11 cellular contexts compared by ENCODE assay signal in genomic region chr5:141778211-141778610, GRCh38.
DNase-seq lines count a peak whose midpoint lies in the region; ATAC-seq, FAIRE-seq and TF ChIP-seq lines count a peak whose summit lies in the region.
"Had no signal": no experiment of that assay in that cellular context is flagged by ENCODE, and none has a peak within 500 bp of the region (broad histone marks: within the 10 kb centered on the region; RNA-seq: fewer than 3 reads in every experiment).

No MANE protein-coding gene starts in this region.

- DNase-seq in ACHN (peak; percentile 87), H54 (ENCODE audit: insufficient read length, low spot score) (peak; percentile 98), adipocyte (ENCODE audit: low read depth) (peak; percentile 47), kidney (peak; percentile 82), ecto neural progenitor cell (ENCODE audit: low spot score) (no peak), NCI-H774 (lab: John Stamatoyannopoulos, UW) (no peak), upper lobe of right lung (no peak)
- DNase-seq in activated naive CD4-positive, alpha-beta T cell treated with Interleukin-2 at 50 U/mL for 16 hours = no peak
- DNase-seq: activated CD8-positive, alpha-beta memory T cell treated with anti-CD3 and anti-CD28 coated beads, Interleukin-2, amount 10 ng/mL, durations not matched to agents 7 days and 5 days; cerebellar nuclear complex; KBM-7 had no signal

- no peak for ATAC-seq in upper lobe of right lung
- ATAC-seq: activated CD8-positive, alpha-beta memory T cell treated with anti-CD3 and anti-CD28 coated beads, Interleukin-2, amount 10 ng/mL, durations not matched to agents 7 days and 5 days had no signal

- H3K9ac ChIP-seq in adipocyte (ENCODE audit: low read length) = no peak overlapping the region
- H3K9ac ChIP-seq in kidney (ENCODE audit: low read length in 2 of 2) = no peak overlapping the region

- intact Hi-C loops in kidney (cut with DNase I) (no loop called here), upper lobe of right lung (cut with DNase I) (no loop called here)

- peak; percentile 68 for FAIRE-seq in H54 (lab: Jason Lieb, UNC)
- no peak for FAIRE-seq in kidney (lab: Jason Lieb, UNC)

- H3K4me1 ChIP-seq in adipocyte (ENCODE audit: control insufficient read depth, insufficient read depth, low read length) (peaks cover 8% of the 10 kb centered on the region), kidney (ENCODE audit: control insufficient read depth in 1 of 2, insufficient read depth in 1 of 2, low read depth in 1 of 2, low read length in 2 of 2) (peaks cover 0 to 2% of the 10 kb centered on the region in 2 donors), upper lobe of right lung (no peaks in the 10 kb centered on the region)

- in situ Hi-C loops in ACHN (cut with HindIII; ENCODE audit: low pct_ligation_motif_present, low pct_unique_long_range_greater_than_20kb, low sequenced_read_pairs) = no loop called here

- H3K4me3 ChIP-seq in adipocyte (ENCODE audit: low read length) = no peak overlapping the region
- no peak overlapping the region for H3K4me3 ChIP-seq in kidney (ENCODE audit: low read length in 2 of 2)
- H3K4me3 ChIP-seq in upper lobe of right lung = no peak overlapping the region

- H3K9me3 ChIP-seq in adipocyte (ENCODE audit: control insufficient read depth, low read length) (no peaks in the 10 kb centered on the region), kidney (ENCODE audit: control insufficient read depth in 1 of 2, low read length in 2 of 2) (no peaks in the 10 kb centered on the region), upper lobe of right lung (no peaks in the 10 kb centered on the region)

- H3K27me3 ChIP-seq in adipocyte (replicated peaks; ENCODE audit: control insufficient read depth, insufficient read depth, low read length) (peaks cover 19% of the 10 kb centered on the region), upper lobe of right lung (no peaks in the 10 kb centered on the region)

- 0 out of 2 replicates have a peak, but pooled peaks have one; percentile 9 for TF ChIP-seq POLR2A in H54 (IDR thresholded peaks at IDR 0.05; ENCODE audit: low read depth, low read length)

- H3K27ac ChIP-seq in kidney (ENCODE audit: low read depth in 2 of 2, low read length in 2 of 2) (no peak overlapping the region), upper lobe of right lung (no peak overlapping the region)

- H3K36me3 ChIP-seq in adipocyte (ENCODE audit: control insufficient read depth, insufficient read depth, low read length, severe bottlenecking) (no peaks in the 10 kb centered on the region), kidney (ENCODE audit: control insufficient read depth in 1 of 2, insufficient read depth in 2 of 2, low read length in 2 of 2) (no peaks in the 10 kb centered on the region), upper lobe of right lung (no peaks in the 10 kb centered on the region)

- TF ChIP-seq CTCF in kidney (IDR thresholded peaks at IDR 0.05; ENCODE audit: borderline replicate concordance, extremely low read depth, insufficient read depth) (no peak), upper lobe of right lung (IDR thresholded peaks at IDR 0.05) (no peak)

Comparison
In these comparisons a context has a peak if more than half of its experiments do, and no peak if none do; other contexts are left out.
1. DNase-seq: peak in ACHN (single experiment), H54 (single experiment), adipocyte (single experiment) and kidney (single experiment); none in ecto neural progenitor cell (single experiment), NCI-H774 (single experiment), activated naive CD4-positive, alpha-beta T cell treated with Interleukin-2 at 50 U/mL for 16 hours (single experiment) and upper lobe of right lung (single experiment).